ENCODE assay signal across 1 cellular context in genomic region chr15:75025102-75025501, GRCh38.
A peak's percentile ranks its signal among the peaks of the same experiment; 100 is the strongest.
TF ChIP-seq lines count a peak whose summit lies in the region.

No MANE protein-coding gene starts in this region.

TF ChIP-seq in GM12878, 131 proteins besides CTCF, POLR2A, EP300 and RAD21:
- TF ChIP-seq JUND (IDR thresholded peaks at IDR 0.05; ENCODE audit: low read depth, low read length) (no peak), SPI1 (IDR thresholded peaks at IDR 0.05; ENCODE audit: borderline replicate concordance, insufficient read depth, low read depth, low read length) (peak; percentile 28; the same call in 1 of the 2 replicates), MXI1 (IDR thresholded peaks at IDR 0.05; ENCODE audit: low read depth, low read length) (no peak), KDM1A (IDR thresholded peaks at IDR 0.05; ENCODE audit: borderline replicate concordance) (no peak)
TF ChIP-seq in GM12878: peak in this region for 1.
